14 cellular contexts compared by ENCODE assay signal in genomic region chr3:179074656-179075055, GRCh38. TPM values are rescaled to one million over a fixed set of nuclear protein-coding genes. Genes with fewer than 3 reads are reported as not detected.
DNase-seq lines count a peak whose midpoint lies in the region; ATAC-seq and TF ChIP-seq lines count a peak whose summit lies in the region.
"Had no signal": no experiment of that assay in that cellular context is flagged by ENCODE, and none has a peak within 500 bp of the region (broad histone marks: within the 10 kb centered on the region; RNA-seq: fewer than 3 reads in every experiment).

No MANE protein-coding gene starts in this region.

- no peaks in the 10 kb centered on the region for H3K36me3 ChIP-seq in sigmoid colon

- peak; percentile 53 for ATAC-seq in GM18868 (IDR thresholded peaks at IDR 0.05; ENCODE audit: unreplicated experiment)
- ATAC-seq in HG03039 (IDR thresholded peaks at IDR 0.05; ENCODE audit: unreplicated experiment), result peak; percentile 28
- ATAC-seq in activated CD8-positive, alpha-beta T cell treated with anti-CD3 and anti-CD28 coated beads, Interleukin-2, amount 10 ng/mL, durations not matched to agents 7 days and 5 days, result no peak
- no peak for ATAC-seq in HG02981 (IDR thresholded peaks at IDR 0.05; ENCODE audit: unreplicated experiment)
- ATAC-seq: Right ventricle myocardium inferior had no signal

- H3K36me3 Mint-ChIP-seq in activated CD8-positive, alpha-beta T cell treated with anti-CD3 and anti-CD28 coated beads, Interleukin-2, amount 10 ng/mL, durations not matched to agents 7 days and 5 days (ENCODE audit: low read depth), result peaks cover 5% of the 10 kb centered on the region

- intact Hi-C loops in sigmoid colon (cut with DNase I), result loop anchor here (5.0 to 10.0 kb wide), 2 partner anchors 73 to 250 kb away; partner anchors contain the start of genes PIK3CA and ZNF639

- peaks cover 0 to 19% (median 17%) of the 10 kb centered on the region in 4 donors for H3K4me1 ChIP-seq in sigmoid colon

- POLR2A ChIA-PET in activated CD8-positive, alpha-beta T cell treated with anti-CD3 and anti-CD28 coated beads, Interleukin-2, amount 10 ng/mL, durations not matched to agents 7 days and 5 days (lab: Charles Lee), result interaction anchor here (1.0 kb wide), 1 partner anchor 34 kb away, joined by 3 read pairs; no protein-coding TSS in a partner anchor

- no peak for TF ChIP-seq EP300 in sigmoid colon (IDR thresholded peaks at IDR 0.05)

- H3K4me1 Mint-ChIP-seq in activated CD8-positive, alpha-beta T cell treated with anti-CD3 and anti-CD28 coated beads, Interleukin-2, amount 10 ng/mL, durations not matched to agents 7 days and 5 days (ENCODE audit: low read depth), result peaks cover 38% of the 10 kb centered on the region

- H3K27ac Mint-ChIP-seq in activated CD8-positive, alpha-beta T cell treated with anti-CD3 and anti-CD28 coated beads, Interleukin-2, amount 10 ng/mL, durations not matched to agents 7 days and 5 days, result no peak overlapping the region

- no peaks in the 10 kb centered on the region for H3K9me3 Mint-ChIP-seq in activated CD8-positive, alpha-beta T cell treated with anti-CD3 and anti-CD28 coated beads, Interleukin-2, amount 10 ng/mL, durations not matched to agents 7 days and 5 days (ENCODE audit: insufficient read depth)

- no peak for TF ChIP-seq CTCF in sigmoid colon (IDR thresholded peaks at IDR 0.05)

- no peak overlapping the region for H3K4me3 ChIP-seq in sigmoid colon

- CTCF ChIA-PET in activated CD8-positive, alpha-beta T cell treated with anti-CD3 and anti-CD28 coated beads, Interleukin-2, amount 10 ng/mL, durations not matched to agents 7 days and 5 days (lab: Charles Lee), result no interaction called here

- H3K27ac ChIP-seq in sigmoid colon, result no peak overlapping the region

- DNase-seq in CD1c-positive myeloid dendritic cell (ENCODE audit: extremely low spot score), result peak; percentile 8
- peak; percentile 30 for DNase-seq in OCI-M1 (lab: John Stamatoyannopoulos, UW)
- DNase-seq in sigmoid colon, result no peak
- DNase-seq in NCI-H187 treated with DMSO at 0.1 percent for 48 hours (lab: John Stamatoyannopoulos, UW), result no peak
- no peak for DNase-seq in activated CD8-positive, alpha-beta T cell treated with anti-CD3 and anti-CD28 coated beads, Interleukin-2, amount 10 ng/mL, durations not matched to agents 7 days and 5 days
- DNase-seq: activated naive CD4-positive, alpha-beta T cell treated with anti-CD3 and anti-CD28 coated beads, Interleukin-2, amount 50 U/mL, for 16 hours; caudate nucleus; DMS79; NCI-H1436 treated with DMSO at 0.1 percent for 48 hours; NCI-H526 treated with DMSO at 0.1 percent for 48 hours had no signal

- no peak overlapping the region for H3K4me3 Mint-ChIP-seq in activated CD8-positive, alpha-beta T cell treated with anti-CD3 and anti-CD28 coated beads, Interleukin-2, amount 10 ng/mL, durations not matched to agents 7 days and 5 days

- no peaks in the 10 kb centered on the region for H3K27me3 Mint-ChIP-seq in activated CD8-positive, alpha-beta T cell treated with anti-CD3 and anti-CD28 coated beads, Interleukin-2, amount 10 ng/mL, durations not matched to agents 7 days and 5 days (ENCODE audit: low read depth)

- no peak for TF ChIP-seq POLR2A in sigmoid colon (IDR thresholded peaks at IDR 0.05)

- WGBS in sigmoid colon, 2 donors, result 55 to 79% methylated on average over 3 of the region's 3 CpGs

- no peaks in the 10 kb centered on the region for H3K9me3 ChIP-seq in sigmoid colon

- no peaks in the 10 kb centered on the region for H3K27me3 ChIP-seq in sigmoid colon

RNA-seq across cellular contexts. Expression of gene ZMAT3, which starts 3.0 kb away (rescaled TPM):
- 10 to 100 TPM; 12.4 to 16.9 (median 14.7) TPM for total RNA-seq in sigmoid colon
- polyA plus RNA-seq in sigmoid colon, result 1 to 10 TPM; 2.4 to 3.8 (median 3.0) TPM
- total RNA-seq in activated CD8-positive, alpha-beta T cell treated with anti-CD3 and anti-CD28 coated beads, Interleukin-2, amount 10 ng/mL, durations not matched to agents 7 days and 5 days, result 10 to 100 TPM; 15.9 to 17.1 TPM

Comparison
In these comparisons a context has a peak if more than half of its experiments do, and no peak if none do; other contexts are left out.
1. DNase-seq: peak in CD1c-positive myeloid dendritic cell (single experiment) and OCI-M1 (single experiment); none in sigmoid colon (single experiment), NCI-H187 treated with DMSO at 0.1 percent for 48 hours (single experiment) and activated CD8-positive, alpha-beta T cell treated with anti-CD3 and anti-CD28 coated beads, Interleukin-2, amount 10 ng/mL, durations not matched to agents 7 days and 5 days (single experiment).
2. ATAC-seq: peak in GM18868 (single experiment) and HG03039 (single experiment); none in activated CD8-positive, alpha-beta T cell treated with anti-CD3 and anti-CD28 coated beads, Interleukin-2, amount 10 ng/mL, durations not matched to agents 7 days and 5 days (single experiment) and HG02981 (single experiment).